In genomic region chr17:31489295-31490018, GRCh38 we compare ENCODE assay signal across 8 cellular contexts.
DNase-seq lines count a peak whose midpoint lies in the region; ATAC-seq and TF ChIP-seq lines count a peak whose summit lies in the region.

No MANE protein-coding gene starts in this region.

- H3K27ac ChIP-seq in temporal lobe (ENCODE audit: low read depth, low read length), result peak overlapping the region; percentile 27
- H3K27ac ChIP-seq in right atrium auricular region, result peak overlapping the region in 1 of 2 donors; percentile 65

- peak; percentile 66 for DNase-seq in activated CD8-positive, alpha-beta memory T cell treated with anti-CD3 and anti-CD28 coated beads for 24 hours
- DNase-seq in activated CD8-positive, alpha-beta memory T cell treated with anti-CD3 and anti-CD28 coated beads, Interleukin-2, amount 50 U/mL, for 48 hours, result no peak
- peak; percentile 46 for DNase-seq in activated naive CD4-positive, alpha-beta T cell treated with anti-CD3 and anti-CD28 coated beads, Interleukin-2, amount 10 ng/mL, durations not matched to agents 7 days and 5 days
- DNase-seq in left kidney (ENCODE audit: low read depth, low spot score) (peak; percentile 44), Right ventricle myocardium inferior (ENCODE audit: missing footprints) (no peak), right atrium auricular region (ENCODE audit: low spot score) (no peak)

- peaks cover 0 to 39% of the 10 kb centered on the region in 2 donors for H3K4me1 ChIP-seq in right atrium auricular region

- peaks cover 15% of the 10 kb centered on the region for H3K36me3 Mint-ChIP-seq in activated naive CD4-positive, alpha-beta T cell treated with anti-CD3 and anti-CD28 coated beads, Interleukin-2, amount 10 ng/mL, durations not matched to agents 7 days and 5 days

- no peaks in the 10 kb centered on the region for H3K27me3 ChIP-seq in right atrium auricular region

- no peaks in the 10 kb centered on the region for H3K9me3 ChIP-seq in right atrium auricular region

- no peak overlapping the region for H3K4me3 ChIP-seq in right atrium auricular region

- no peaks in the 10 kb centered on the region for H3K9me3 Mint-ChIP-seq in activated naive CD4-positive, alpha-beta T cell treated with anti-CD3 and anti-CD28 coated beads, Interleukin-2, amount 10 ng/mL, durations not matched to agents 7 days and 5 days

- ATAC-seq in Right ventricle myocardium inferior (no peak), HG03354 (IDR thresholded peaks at IDR 0.05; ENCODE audit: poor library complexity, severe bottlenecking, unreplicated experiment) (no peak)

- H3K36me3 ChIP-seq in right atrium auricular region, result no peaks in the 10 kb centered on the region

- H3K27me3 Mint-ChIP-seq in activated naive CD4-positive, alpha-beta T cell treated with anti-CD3 and anti-CD28 coated beads, Interleukin-2, amount 10 ng/mL, durations not matched to agents 7 days and 5 days, result peaks cover 10% of the 10 kb centered on the region

- CTCF ChIA-PET in activated naive CD4-positive, alpha-beta T cell treated with anti-CD3 and anti-CD28 coated beads, Interleukin-2, amount 10 ng/mL, durations not matched to agents 7 days and 5 days (lab: Charles Lee), result interaction anchor here (4.5 kb wide), 1 partner anchor 20 kb away, joined by 28 read pairs; no protein-coding TSS in a partner anchor

- intact Hi-C loops in Right ventricle myocardium inferior (cut with DNase I), result no loop called here

- no peak for TF ChIP-seq CTCF in right atrium auricular region (IDR thresholded peaks at IDR 0.05)

- peak overlapping the region; percentile 100 for H3K27ac Mint-ChIP-seq in activated naive CD4-positive, alpha-beta T cell treated with anti-CD3 and anti-CD28 coated beads, Interleukin-2, amount 10 ng/mL, durations not matched to agents 7 days and 5 days

- H3K4me1 Mint-ChIP-seq in activated naive CD4-positive, alpha-beta T cell treated with anti-CD3 and anti-CD28 coated beads, Interleukin-2, amount 10 ng/mL, durations not matched to agents 7 days and 5 days, result peaks cover 68% of the 10 kb centered on the region

- H3K4me3 Mint-ChIP-seq in activated naive CD4-positive, alpha-beta T cell treated with anti-CD3 and anti-CD28 coated beads, Interleukin-2, amount 10 ng/mL, durations not matched to agents 7 days and 5 days, result peak overlapping the region; percentile 93

Comparison
In these comparisons a context has a peak if more than half of its experiments do, and no peak if none do; other contexts are left out.
1. DNase-seq: peak in activated CD8-positive, alpha-beta memory T cell treated with anti-CD3 and anti-CD28 coated beads for 24 hours (single experiment), activated naive CD4-positive, alpha-beta T cell treated with anti-CD3 and anti-CD28 coated beads, Interleukin-2, amount 10 ng/mL, durations not matched to agents 7 days and 5 days (single experiment) and left kidney (single experiment); none in activated CD8-positive, alpha-beta memory T cell treated with anti-CD3 and anti-CD28 coated beads, Interleukin-2, amount 50 U/mL, for 48 hours (single experiment), Right ventricle myocardium inferior (single experiment) and right atrium auricular region (single experiment).